12 cellular contexts compared by ENCODE assay signal in genomic region chr16:21638573-21638975, GRCh38. TPM values are rescaled to one million over a fixed set of nuclear protein-coding genes. Genes with fewer than 3 reads are reported as not detected.
DNase-seq lines count a peak whose midpoint lies in the region; ATAC-seq and TF ChIP-seq lines count a peak whose summit lies in the region.
"Had no signal": no experiment of that assay in that cellular context is flagged by ENCODE, and none has a peak within 500 bp of the region (broad histone marks: within the 10 kb centered on the region; RNA-seq: fewer than 3 reads in every experiment).

No MANE protein-coding gene starts in this region.

- peak; percentile 36 for DNase-seq in activated CD4-positive, alpha-beta T cell treated with anti-CD3 and anti-CD28 coated beads for 48 hours
- no peak for DNase-seq in activated CD4-positive, alpha-beta T cell treated with anti-CD3 and anti-CD28 coated beads, Interleukin-2, amount 50 U/mL, for 1 hour
- DNase-seq in epithelial cell of esophagus (ENCODE audit: low read depth) (peak; percentile 95), smooth muscle cell (lab: John Stamatoyannopoulos, UW; ENCODE audit: unreplicated experiment) (no peak), NCI-H748 treated with DMSO at 0.1 percent for 48 hours (lab: John Stamatoyannopoulos, UW) (no peak), OCI-M1 (lab: John Stamatoyannopoulos, UW) (no peak)
- DNase-seq: KG1 had no signal

- peak overlapping the region; percentile 13; the same call in 1 of the 2 replicates for H3K27ac ChIP-seq in SU-DHL-6 (ENCODE audit: low read depth, low read length)
- H3K27ac ChIP-seq in smooth muscle cell (ENCODE audit: low read depth), result peak overlapping the region; percentile 44

- H3K9me3 ChIP-seq in SU-DHL-6 (ENCODE audit: insufficient read depth, low read length), result no peaks in the 10 kb centered on the region
- H3K9me3 ChIP-seq in smooth muscle cell (replicated peaks; ENCODE audit: low read depth), result no peaks in the 10 kb centered on the region

- H3K79me2 ChIP-seq in SU-DHL-6 (ENCODE audit: insufficient read depth, low read length), result no peaks in the 10 kb centered on the region
- H3K79me2 ChIP-seq in smooth muscle cell (ENCODE audit: low read depth), result peaks cover 19% of the 10 kb centered on the region

- no peaks in the 10 kb centered on the region for H3K9me2 ChIP-seq in SU-DHL-6 (replicated peaks; ENCODE audit: insufficient read depth, low read length)

- H3K4me2 ChIP-seq in SU-DHL-6 (ENCODE audit: low read depth, low read length, poor library complexity, severe bottlenecking) (no peak overlapping the region), smooth muscle cell (peak overlapping the region; percentile 57)

- H3K4me3 ChIP-seq in SU-DHL-6 (ENCODE audit: insufficient read depth, low read length, poor library complexity, severe bottlenecking) (no peak overlapping the region), epithelial cell of esophagus (ENCODE audit: low read length) (no peak overlapping the region), smooth muscle cell (no peak overlapping the region)

- H3K36me3 ChIP-seq in SU-DHL-6 (ENCODE audit: low read length) (no peaks in the 10 kb centered on the region), smooth muscle cell (ENCODE audit: low read depth) (no peaks in the 10 kb centered on the region)

- no peak for TF ChIP-seq CTCF in SU-DHL-6 (IDR thresholded peaks at IDR 0.05; ENCODE audit: insufficient read depth, low read length, poor library complexity, severe bottlenecking)
- no peak for TF ChIP-seq CTCF in epithelial cell of esophagus (IDR thresholded peaks at IDR 0.05; ENCODE audit: insufficient read depth, low read depth, low read length, missing control alignments)
- no peak for TF ChIP-seq CTCF in smooth muscle cell (IDR thresholded peaks at IDR 0.05; ENCODE audit: borderline replicate concordance, insufficient read depth, poor library complexity, severe bottlenecking)

- H2AFZ ChIP-seq in SU-DHL-6 (ENCODE audit: low read depth, low read length, severe bottlenecking) (no peak overlapping the region), smooth muscle cell (ENCODE audit: low read depth) (no peak overlapping the region)

- H3K4me1 ChIP-seq in smooth muscle cell (ENCODE audit: low read depth), result no peaks in the 10 kb centered on the region

- peaks cover 25% of the 10 kb centered on the region for H3F3A ChIP-seq in SU-DHL-6 (ENCODE audit: insufficient read depth)
- H3F3A ChIP-seq in smooth muscle cell (ENCODE audit: low read depth), result peaks cover 11% of the 10 kb centered on the region

- ATAC-seq in HG03469 (IDR thresholded peaks at IDR 0.05; ENCODE audit: unreplicated experiment), result no peak
- ATAC-seq: HCT116 had no signal

- H3K9ac ChIP-seq in SU-DHL-6 (ENCODE audit: low read length), result no peak overlapping the region
- H3K9ac ChIP-seq in smooth muscle cell (ENCODE audit: low read depth), result no peak overlapping the region

- no peaks in the 10 kb centered on the region for H4K20me1 ChIP-seq in SU-DHL-6 (ENCODE audit: low read depth, low read length)
- H4K20me1 ChIP-seq in smooth muscle cell (ENCODE audit: low read depth), result peaks cover 38% of the 10 kb centered on the region

- H3K27me3 ChIP-seq in SU-DHL-6 (ENCODE audit: low read length), result no peaks in the 10 kb centered on the region
- no peaks in the 10 kb centered on the region for H3K27me3 ChIP-seq in smooth muscle cell (ENCODE audit: low read depth)

- WGBS in smooth muscle cell (ENCODE audit: low lambda C conversion rate), result 28% methylated on average over 4 of the region's 4 CpGs

RNA-seq across cellular contexts. Expression of gene IGSF6, which starts 13.8 kb away (rescaled TPM):
- not detected in 2 replicates for total RNA-seq in smooth muscle cell
- polyA plus RNA-seq in smooth muscle cell, result 0.06 and 0.13 TPM in 2 replicates
- total RNA-seq: A673, fibroblast of lung had no signal
- polyA plus RNA-seq: fibroblast of lung had no signal

RNA-seq across cellular contexts. Expression of gene OTOA, which starts 25.2 kb away (rescaled TPM):
- total RNA-seq in smooth muscle cell, result 0.31 TPM in 1 of 2 replicates, not detected in the other
- not detected in 2 replicates for polyA plus RNA-seq in smooth muscle cell
- polyA plus RNA-seq: fibroblast of lung had no signal

RNA-seq across cellular contexts. Expression of gene METTL9, which starts 39.2 kb away (rescaled TPM):
- total RNA-seq in smooth muscle cell, result 157 and 211 TPM in 2 replicates
- 97.5 and 104 TPM in 2 replicates for polyA plus RNA-seq in smooth muscle cell

Comparison
In these comparisons a context has a peak if more than half of its experiments do, and no peak if none do; other contexts are left out.
1. DNase-seq: peak in activated CD4-positive, alpha-beta T cell treated with anti-CD3 and anti-CD28 coated beads for 48 hours (single experiment) and epithelial cell of esophagus (single experiment); none in activated CD4-positive, alpha-beta T cell treated with anti-CD3 and anti-CD28 coated beads, Interleukin-2, amount 50 U/mL, for 1 hour (single experiment), smooth muscle cell (single experiment), NCI-H748 treated with DMSO at 0.1 percent for 48 hours (single experiment) and OCI-M1 (single experiment).